10 cellular contexts compared by ENCODE assay signal in genomic region chr11:117824571-117825537, GRCh38. TPM values are rescaled to one million over a fixed set of nuclear protein-coding genes. Genes with fewer than 3 reads are reported as not detected.
DNase-seq lines count a peak whose midpoint lies in the region; TF ChIP-seq lines count a peak whose summit lies in the region.
"Had no signal": no experiment of that assay in that cellular context is flagged by ENCODE, and none has a peak within 500 bp of the region (broad histone marks: within the 10 kb centered on the region; RNA-seq: fewer than 3 reads in every experiment).

TSS of gene FXYD2 (minus strand) at chr11:117824744. CDS start at chr11:117824678, 66 bp downstream.

- H3K27me3 Mint-ChIP-seq in nephron progenitor cell (ENCODE audit: low read depth, poor library complexity) = peaks cover 35% of the 10 kb centered on the region

- no peak within 1 kb of the TSS for H3K4me3 Mint-ChIP-seq in nephron progenitor cell

- intact Hi-C loops in ascending aorta (cut with DNase I) = no loop called here

- H3K27me3 ChIP-seq in ascending aorta = no peaks in the 10 kb centered on the region
- H3K27me3 ChIP-seq in thymus (ENCODE audit: control insufficient read depth, insufficient read depth) = no peaks in the 10 kb centered on the region

- H3K9me3 ChIP-seq in ascending aorta = no peaks in the 10 kb centered on the region
- no peaks in the 10 kb centered on the region for H3K9me3 ChIP-seq in thymus (ENCODE audit: control insufficient read depth)

- 33% methylated on average over 22 of the region's 22 CpGs for WGBS in thymus

- peak; percentile 50 for DNase-seq in NCI-H1092 treated with DMSO at 0.1 percent for 48 hours (lab: John Stamatoyannopoulos, UW)
- DNase-seq in NCI-H1092 (lab: John Stamatoyannopoulos, UW) = no peak
- DNase-seq in ascending aorta (ENCODE audit: low spot score in 2 of 2) = peak in 1 of 2 donors; percentile 71
- peak; percentile 61 for DNase-seq in left kidney (ENCODE audit: low read depth, low spot score)
- no peak for DNase-seq in nephron progenitor cell
- no peak for DNase-seq in NCI-H82 (lab: John Stamatoyannopoulos, UW)
- no peak for DNase-seq in stimulated activated CD4-positive, alpha-beta T cell treated with anti-CD3 and anti-CD28 coated beads, Interleukin-2, amount 100 ng/mL, for 24 hours
- DNase-seq: naive B cell, NCI-H1694 treated with DMSO at 0.1 percent for 48 hours had no signal

- H3K36me3 Mint-ChIP-seq in nephron progenitor cell (ENCODE audit: low read depth) = no peaks in the 10 kb centered on the region
- H3K36me3 Mint-ChIP-seq: naive B cell had no signal

- H3K36me3 ChIP-seq in ascending aorta (no peaks in the 10 kb centered on the region), thymus (ENCODE audit: control insufficient read depth, insufficient read depth) (no peaks in the 10 kb centered on the region)

- H3K4me1 Mint-ChIP-seq in nephron progenitor cell = peaks cover 15% of the 10 kb centered on the region

- no peak within 1 kb of the TSS for H3K4me3 ChIP-seq in ascending aorta
- no peak within 1 kb of the TSS for H3K4me3 ChIP-seq in thymus (ENCODE audit: low read length)

- TF ChIP-seq CTCF in ascending aorta (IDR thresholded peaks at IDR 0.05) (no peak), nephron progenitor cell (IDR thresholded peaks at IDR 0.05) (no peak)

- peak within 1 kb of the TSS; percentile 21 to 65 for H3K27ac ChIP-seq in ascending aorta
- peak within 1 kb of the TSS; percentile 92 for H3K27ac ChIP-seq in thymus (ENCODE audit: low read depth)

- H3K9me3 Mint-ChIP-seq in nephron progenitor cell = no peaks in the 10 kb centered on the region
- H3K9me3 Mint-ChIP-seq: naive B cell had no signal

- no peak within 1 kb of the TSS for H3K27ac Mint-ChIP-seq in nephron progenitor cell

- H3K4me1 ChIP-seq in ascending aorta (no peaks in the 10 kb centered on the region), thymus (ENCODE audit: control insufficient read depth, insufficient read depth, low read length) (peaks cover 58% of the 10 kb centered on the region)

RNA-seq across cellular contexts. Expression of gene FXYD2, which starts in this region (rescaled TPM):
- not detected for total RNA-seq in ascending aorta
- 100 TPM for polyA plus RNA-seq in thymus

Comparison
In these comparisons a context has a peak if more than half of its experiments do, and no peak if none do; other contexts are left out.
1. DNase-seq: peak in NCI-H1092 treated with DMSO at 0.1 percent for 48 hours (single experiment) and left kidney (single experiment); none in NCI-H1092 (single experiment), nephron progenitor cell (single experiment), NCI-H82 (single experiment) and stimulated activated CD4-positive, alpha-beta T cell treated with anti-CD3 and anti-CD28 coated beads, Interleukin-2, amount 100 ng/mL, for 24 hours (0 of 2).